ENCODE assay signal across 29 cellular contexts in genomic region chr4:24824720-24825119, GRCh38. TPM values are rescaled to one million over a fixed set of nuclear protein-coding genes. Genes with fewer than 3 reads are reported as not detected.
"Had no signal": no experiment of that assay in that cellular context is flagged by ENCODE, and none has a peak within 500 bp of the region (broad histone marks: within the 10 kb centered on the region; RNA-seq: fewer than 3 reads in every experiment).

No MANE protein-coding gene starts in this region.

- ATAC-seq: activated CD4-positive, CD25-positive, alpha-beta regulatory T cell treated with anti-CD3 and anti-CD28 coated beads, Interleukin-2, amount 50 U/mL, for 24 hours; heart left ventricle; left lobe of liver; naive thymus-derived CD4-positive, alpha-beta T cell; pancreas; psoas muscle; SK-N-SH treated with all-trans-retinoic acid at 6 μM for 48 hours; stimulated activated naive B cell treated with anti-CD40 and anti-IgM and Interleukin-4, amounts not matched to agents 10 μg/mL and 1 μg/mL and 100 μg/mL, for 72 hours; T-helper 17 cell had no signal

- H3K4me1 ChIP-seq: ascending aorta, heart left ventricle, pancreas, psoas muscle, vagina had no signal

- H3K4me3 Mint-ChIP-seq: activated naive CD4-positive, alpha-beta T cell treated with anti-CD3 and anti-CD28 coated beads for 36 hours; activated naive CD8-positive, alpha-beta T cell treated with anti-CD3 and anti-CD28 coated beads for 36 hours; activated T-helper 1 cell treated with anti-CD3 and anti-CD28 coated beads, Interleukin-12 subunit alpha, Interleukin-12 subunit beta, Interleukin-2, Interleukin-4 antibody, amounts not matched to agents 30 ng/mL and 10 ng/mL and 1 ng/mL, durations not matched to agents 14 hours and 24 hours and 36 hours; mesothelial cell of epicardium; naive thymus-derived CD4-positive, alpha-beta T cell; stimulated activated naive B cell treated with anti-CD40 and anti-IgM and Interleukin-4, amounts not matched to agents 10 μg/mL and 1 μg/mL and 100 μg/mL, for 72 hours; T-helper 17 cell had no signal

- H3K4me3 ChIP-seq: ascending aorta, heart left ventricle, pancreas, psoas muscle, vagina had no signal

- H3K36me3 ChIP-seq: WERI-Rb-1 had no signal

- H3K4me1 Mint-ChIP-seq: activated naive CD8-positive, alpha-beta T cell treated with anti-CD3 and anti-CD28 coated beads for 36 hours; mesothelial cell of epicardium; naive thymus-derived CD4-positive, alpha-beta T cell; stimulated activated naive B cell treated with anti-CD40 and anti-IgM and Interleukin-4, amounts not matched to agents 10 μg/mL and 1 μg/mL and 100 μg/mL, for 72 hours; T-helper 17 cell had no signal

- H3K9me3 ChIP-seq: ascending aorta, heart left ventricle, pancreas, psoas muscle, vagina had no signal

- H3K27ac ChIP-seq: ascending aorta, heart left ventricle, pancreas, psoas muscle, vagina, WERI-Rb-1 had no signal

- H3K9me3 Mint-ChIP-seq: activated naive CD4-positive, alpha-beta T cell treated with anti-CD3 and anti-CD28 coated beads for 36 hours; activated naive CD8-positive, alpha-beta T cell treated with anti-CD3 and anti-CD28 coated beads for 36 hours; activated T-helper 1 cell treated with anti-CD3 and anti-CD28 coated beads, Interleukin-12 subunit alpha, Interleukin-12 subunit beta, Interleukin-2, Interleukin-4 antibody, amounts not matched to agents 30 ng/mL and 10 ng/mL and 1 ng/mL, durations not matched to agents 14 hours and 24 hours and 36 hours; mesothelial cell of epicardium had no signal

- H3K27ac Mint-ChIP-seq: activated naive CD4-positive, alpha-beta T cell treated with anti-CD3 and anti-CD28 coated beads for 36 hours; activated naive CD8-positive, alpha-beta T cell treated with anti-CD3 and anti-CD28 coated beads for 36 hours; activated T-helper 1 cell treated with anti-CD3 and anti-CD28 coated beads, Interleukin-12 subunit alpha, Interleukin-12 subunit beta, Interleukin-2, Interleukin-4 antibody, amounts not matched to agents 30 ng/mL and 10 ng/mL and 1 ng/mL, durations not matched to agents 14 hours and 24 hours and 36 hours; mesothelial cell of epicardium; naive thymus-derived CD4-positive, alpha-beta T cell; stimulated activated naive B cell treated with anti-CD40 and anti-IgM and Interleukin-4, amounts not matched to agents 10 μg/mL and 1 μg/mL and 100 μg/mL, for 72 hours; T-helper 17 cell had no signal

- H3K36me3 Mint-ChIP-seq: activated naive CD8-positive, alpha-beta T cell treated with anti-CD3 and anti-CD28 coated beads for 36 hours; naive thymus-derived CD4-positive, alpha-beta T cell; stimulated activated naive B cell treated with anti-CD40 and anti-IgM and Interleukin-4, amounts not matched to agents 10 μg/mL and 1 μg/mL and 100 μg/mL, for 72 hours had no signal

- DNase-seq: activated CD4-positive, alpha-beta T cell treated with anti-CD3 and anti-CD28 coated beads for 48 hours; activated CD4-positive, alpha-beta T cell treated with anti-CD3 and anti-CD28 coated beads, Interleukin-2, amount 50 U/mL, for 48 hours; activated CD8-positive, alpha-beta memory T cell treated with anti-CD3 and anti-CD28 coated beads for 24 hours; activated effector memory CD4-positive, alpha-beta T cell treated with anti-CD3 and anti-CD28 coated beads, Interleukin-2, amount 50 U/mL, for 16 hours; activated naive CD4-positive, alpha-beta T cell treated with anti-CD3 and anti-CD28 coated beads for 36 hours; activated naive CD8-positive, alpha-beta T cell treated with anti-CD3 and anti-CD28 coated beads for 36 hours; central memory CD4-positive, alpha-beta T cell; dermis blood vessel endothelial cell; effector CD4-positive, alpha-beta T cell; heart left ventricle; kidney glomerular epithelial cell; naive thymus-derived CD4-positive, alpha-beta T cell; nucleus accumbens; pancreas; psoas muscle; stimulated activated CD4-positive, alpha-beta T cell treated with anti-CD3 and anti-CD28 coated beads, Interleukin-15, amount 100 ng/mL, for 24 hours; stimulated activated CD4-positive, alpha-beta T cell treated with anti-CD3 and anti-CD28 coated beads, Interleukin-2, amount 100 ng/mL, for 24 hours; stimulated activated naive B cell treated with anti-CD40 and anti-IgM and Interleukin-4, amounts not matched to agents 10 μg/mL and 1 μg/mL and 100 μg/mL, for 72 hours; T-helper 17 cell; T1000; WERI-Rb-1 had no signal

- H3K27me3 ChIP-seq: ascending aorta, heart left ventricle, pancreas, vagina had no signal

RNA-seq across cellular contexts. Expression of gene SOD3, which starts 29.3 kb away (rescaled TPM):
- total RNA-seq: activated naive CD4-positive, alpha-beta T cell treated with anti-CD3 and anti-CD28 coated beads for 36 hours; activated naive CD8-positive, alpha-beta T cell treated with anti-CD3 and anti-CD28 coated beads for 36 hours; activated T-helper 1 cell treated with anti-CD3 and anti-CD28 coated beads, Interleukin-12 subunit alpha, Interleukin-12 subunit beta, Interleukin-2, Interleukin-4 antibody, amounts not matched to agents 30 ng/mL and 10 ng/mL and 1 ng/mL, durations not matched to agents 14 hours and 24 hours and 36 hours; dermis blood vessel endothelial cell; naive thymus-derived CD4-positive, alpha-beta T cell; T-helper 17 cell had no signal
- polyA plus RNA-seq: naive thymus-derived CD4-positive, alpha-beta T cell; neural cell had no signal
